Comparison of ENCODE assay signal across 1 cellular context in the genomic region with DNA sequence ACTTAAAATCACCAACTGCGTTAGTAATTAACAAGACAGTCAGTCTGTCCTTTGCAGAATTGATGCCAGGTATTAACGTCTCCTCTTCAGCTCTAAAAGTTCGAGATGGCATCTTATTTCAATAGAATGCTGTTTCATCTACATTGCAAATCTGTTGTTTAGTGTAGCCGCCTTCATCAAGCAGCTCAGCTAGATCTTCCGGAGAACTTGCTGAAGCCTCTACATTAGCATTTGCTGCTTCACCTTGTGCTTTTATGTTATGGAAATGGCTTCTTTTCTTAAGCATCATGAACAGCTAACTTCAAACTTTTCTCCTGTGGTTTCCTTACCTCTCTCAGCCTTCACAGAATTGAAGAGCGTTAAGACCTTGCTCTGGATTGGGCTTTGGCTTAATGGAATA.
TF ChIP-seq lines count a peak whose summit lies in the region.

No MANE protein-coding gene starts in this region.

TF ChIP-seq in WTC11, 78 proteins besides CTCF, POLR2A, EP300 and RAD21 (continued from another document):
- peak; percentile 38; the same call in 1 of the 2 replicates for TF ChIP-seq SMAD3 (CRISPR knock-in tag; IDR thresholded peaks at IDR 0.05; ENCODE audit: borderline replicate concordance)
- TF ChIP-seq GRHL2 (CRISPR knock-in tag; IDR thresholded peaks at IDR 0.05; ENCODE audit: insufficient replicate concordance, severe bottlenecking): no peak
- 0 out of 2 replicates have a peak, but pooled peaks have one; percentile 50 for TF ChIP-seq ZNF232 (CRISPR knock-in tag; IDR thresholded peaks at IDR 0.05)
- TF ChIP-seq ETV6 (CRISPR knock-in tag; IDR thresholded peaks at IDR 0.05): peak; percentile 74
- TF ChIP-seq, protein P1, sequence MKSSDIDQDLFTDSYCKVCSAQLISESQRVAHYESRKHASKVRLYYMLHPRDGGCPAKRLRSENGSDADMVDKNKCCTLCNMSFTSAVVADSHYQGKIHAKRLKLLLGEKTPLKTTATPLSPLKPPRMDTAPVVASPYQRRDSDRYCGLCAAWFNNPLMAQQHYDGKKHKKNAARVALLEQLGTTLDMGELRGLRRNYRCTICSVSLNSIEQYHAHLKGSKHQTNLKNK (CRISPR knock-in tag; IDR thresholded peaks at IDR 0.05): no peak
- TF ChIP-seq TEAD1 (CRISPR knock-in tag; IDR thresholded peaks at IDR 0.05): peak; percentile 40; the same call in 1 of the 2 replicates
- TF ChIP-seq NFE2L1 (CRISPR knock-in tag; IDR thresholded peaks at IDR 0.05): peak; percentile 78; the same call in 1 of the 2 replicates
